ENCODE assay signal across 16 cellular contexts in genomic region chr17:28124962-28125361, GRCh38.
DNase-seq lines count a peak whose midpoint lies in the region; ATAC-seq, FAIRE-seq and TF ChIP-seq lines count a peak whose summit lies in the region.
"Had no signal": no experiment of that assay in that cellular context is flagged by ENCODE, and none has a peak within 500 bp of the region (broad histone marks: within the 10 kb centered on the region; RNA-seq: fewer than 3 reads in every experiment).

No MANE protein-coding gene starts in this region.

- H3K27ac ChIP-seq in small intestine (ENCODE audit: low read depth in 1 of 2, low read length in 1 of 2) (no peak overlapping the region), gastroesophageal sphincter (no peak overlapping the region)
- H3K27ac ChIP-seq: RWPE1 had no signal

- peak overlapping the region; percentile 57 for H3K27ac Mint-ChIP-seq in Calu3 (ENCODE audit: unreplicated experiment)

- peaks cover 5% of the 10 kb centered on the region for H3K36me3 Mint-ChIP-seq in Calu3 (ENCODE audit: insufficient read depth, unreplicated experiment)

- intact Hi-C loops in Calu3 (cut with micrococcal nuclease; ENCODE audit: unreplicated experiment): loop anchor here (5.0 to 10.0 kb wide), 2 partner anchors 68 to 230 kb away; partner anchors contain the start of gene LYRM9

- H3K4me1 Mint-ChIP-seq in Calu3 (ENCODE audit: low read depth, unreplicated experiment): peaks cover 43% of the 10 kb centered on the region

- no peak for ATAC-seq in HG03439 (IDR thresholded peaks at IDR 0.05; ENCODE audit: unreplicated experiment)
- ATAC-seq in gastroesophageal sphincter: no peak

- FAIRE-seq in RCC 7860 (lab: Jason Lieb, UNC) (peak; percentile 29), small intestine (lab: Jason Lieb, UNC) (no peak)
- FAIRE-seq: GM19239 had no signal

- H3K4me1 ChIP-seq in small intestine (ENCODE audit: control insufficient read depth in 2 of 2, insufficient read depth in 1 of 2, low read depth in 1 of 2, low read length in 1 of 2) (no peaks in the 10 kb centered on the region), gastroesophageal sphincter (no peaks in the 10 kb centered on the region)

- no peaks in the 10 kb centered on the region for H3K27me3 ChIP-seq in small intestine (ENCODE audit: control insufficient read depth in 2 of 2, insufficient read depth in 2 of 2, low read length in 2 of 2)
- no peaks in the 10 kb centered on the region for H3K27me3 ChIP-seq in gastroesophageal sphincter

- DNase-seq in Calu3 (no peak), RCC 7860 (ENCODE audit: low spot score) (no peak), kidney glomerular epithelial cell (lab: John Stamatoyannopoulos, UW) (peak; percentile 59), small intestine (peak; percentile 20), H4 (ENCODE audit: low spot score) (no peak)
- DNase-seq: CD4-positive, alpha-beta memory T cell; HCEC 1CT; KBM-7; NCI-H1436; NCI-H2029; NCI-H2171 treated with DMSO at 0.1 percent for 48 hours; NCI-H748 treated with DMSO at 0.1 percent for 48 hours had no signal

- WGBS in small intestine, 3 donors: 76 to 92% (median 79%) methylated on average over 1 of the region's 1 CpG
- WGBS in gastroesophageal sphincter (ENCODE audit: low coverage in 1 of 2), 2 donors: 89 to 100% methylated on average over 1 of the region's 1 CpG

- no peaks in the 10 kb centered on the region for H3K9me3 ChIP-seq in small intestine (ENCODE audit: control insufficient read depth, low read depth)
- no peaks in the 10 kb centered on the region for H3K9me3 ChIP-seq in gastroesophageal sphincter

- CTCF ChIA-PET in Calu3 (lab: Charles Lee): interaction anchor here (1.2 to 1.3 kb wide), 2 partner anchors 8 to 13 kb away, joined by 4 to 5 read pairs; no protein-coding TSS in a partner anchor

- H3K36me3 ChIP-seq in small intestine (ENCODE audit: control insufficient read depth in 2 of 2, insufficient read depth in 2 of 2, low read length in 2 of 2): no peaks in the 10 kb centered on the region
- peaks cover 0 to 24% of the 10 kb centered on the region in 2 donors for H3K36me3 ChIP-seq in gastroesophageal sphincter

- no TSS peak for BruUV-seq in Calu3 (replicated peaks; lab: Mats Ljungman, UMichigan)

- H3K4me3 ChIP-seq in small intestine (ENCODE audit: low read depth in 1 of 2, low read length in 2 of 2) (no peak overlapping the region), gastroesophageal sphincter (no peak overlapping the region)

- no peaks in the 10 kb centered on the region for H3K27me3 Mint-ChIP-seq in Calu3 (ENCODE audit: unreplicated experiment)
- H3K27me3 Mint-ChIP-seq: CD4-positive, alpha-beta memory T cell had no signal

- TF ChIP-seq EP300 in gastroesophageal sphincter (IDR thresholded peaks at IDR 0.05): no peak

- no peaks in the 10 kb centered on the region for H3K9me3 Mint-ChIP-seq in Calu3 (ENCODE audit: low read depth, unreplicated experiment)
- H3K9me3 Mint-ChIP-seq: CD4-positive, alpha-beta memory T cell had no signal

- TF ChIP-seq CTCF in Calu3 (IDR thresholded peaks at IDR 0.05; ENCODE audit: unreplicated experiment) (no peak), gastroesophageal sphincter (IDR thresholded peaks at IDR 0.05) (no peak)

- no peak for TF ChIP-seq POLR2A in gastroesophageal sphincter (IDR thresholded peaks at IDR 0.05)

- H3K4me3 Mint-ChIP-seq in Calu3 (ENCODE audit: low read depth, unreplicated experiment): no peak overlapping the region
- H3K4me3 Mint-ChIP-seq: CD4-positive, alpha-beta memory T cell had no signal

Comparison
In these comparisons a context has a peak if more than half of its experiments do, and no peak if none do; other contexts are left out.
1. DNase-seq: peak in kidney glomerular epithelial cell (single experiment) and small intestine (single experiment); none in Calu3 (single experiment), RCC 7860 (single experiment) and H4 (single experiment).